ENCODE assay signal across 1 cellular context in genomic region chr15:82809308-82810060, GRCh38.
TF ChIP-seq lines count a peak whose summit lies in the region.

A gene with protein sequence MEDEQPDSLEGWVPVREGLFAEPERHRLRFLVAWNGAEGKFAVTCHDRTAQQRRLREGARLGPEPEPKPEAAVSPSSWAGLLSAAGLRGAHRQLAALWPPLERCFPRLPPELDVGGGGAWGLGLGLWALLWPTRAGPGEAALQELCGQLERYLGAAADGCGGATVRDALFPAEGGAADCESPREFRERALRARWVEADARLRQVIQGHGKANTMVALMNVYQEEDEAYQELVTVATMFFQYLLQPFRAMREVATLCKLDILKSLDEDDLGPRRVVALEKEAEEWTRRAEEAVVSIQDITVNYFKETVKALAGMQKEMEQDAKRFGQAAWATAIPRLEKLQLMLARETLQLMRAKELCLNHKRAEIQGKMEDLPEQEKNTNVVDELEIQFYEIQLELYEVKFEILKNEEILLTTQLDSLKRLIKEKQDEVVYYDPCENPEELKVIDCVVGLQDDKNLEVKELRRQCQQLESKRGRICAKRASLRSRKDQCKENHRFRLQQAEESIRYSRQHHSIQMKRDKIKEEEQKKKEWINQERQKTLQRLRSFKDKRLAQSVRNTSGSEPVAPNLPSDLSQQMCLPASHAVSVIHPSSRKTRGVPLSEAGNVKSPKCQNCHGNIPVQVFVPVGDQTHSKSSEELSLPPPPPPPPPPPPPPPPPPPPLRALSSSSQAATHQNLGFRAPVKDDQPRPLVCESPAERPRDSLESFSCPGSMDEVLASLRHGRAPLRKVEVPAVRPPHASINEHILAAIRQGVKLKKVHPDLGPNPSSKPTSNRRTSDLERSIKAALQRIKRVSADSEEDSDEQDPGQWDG (plus strand): TSS chr15:82809628. CDS start chr15:82809727, 99 bp downstream.

TF ChIP-seq in HepG2, 621 proteins besides CTCF, POLR2A, EP300 and RAD21 (continued from another document and continues in another):
- TF ChIP-seq, protein P1, sequence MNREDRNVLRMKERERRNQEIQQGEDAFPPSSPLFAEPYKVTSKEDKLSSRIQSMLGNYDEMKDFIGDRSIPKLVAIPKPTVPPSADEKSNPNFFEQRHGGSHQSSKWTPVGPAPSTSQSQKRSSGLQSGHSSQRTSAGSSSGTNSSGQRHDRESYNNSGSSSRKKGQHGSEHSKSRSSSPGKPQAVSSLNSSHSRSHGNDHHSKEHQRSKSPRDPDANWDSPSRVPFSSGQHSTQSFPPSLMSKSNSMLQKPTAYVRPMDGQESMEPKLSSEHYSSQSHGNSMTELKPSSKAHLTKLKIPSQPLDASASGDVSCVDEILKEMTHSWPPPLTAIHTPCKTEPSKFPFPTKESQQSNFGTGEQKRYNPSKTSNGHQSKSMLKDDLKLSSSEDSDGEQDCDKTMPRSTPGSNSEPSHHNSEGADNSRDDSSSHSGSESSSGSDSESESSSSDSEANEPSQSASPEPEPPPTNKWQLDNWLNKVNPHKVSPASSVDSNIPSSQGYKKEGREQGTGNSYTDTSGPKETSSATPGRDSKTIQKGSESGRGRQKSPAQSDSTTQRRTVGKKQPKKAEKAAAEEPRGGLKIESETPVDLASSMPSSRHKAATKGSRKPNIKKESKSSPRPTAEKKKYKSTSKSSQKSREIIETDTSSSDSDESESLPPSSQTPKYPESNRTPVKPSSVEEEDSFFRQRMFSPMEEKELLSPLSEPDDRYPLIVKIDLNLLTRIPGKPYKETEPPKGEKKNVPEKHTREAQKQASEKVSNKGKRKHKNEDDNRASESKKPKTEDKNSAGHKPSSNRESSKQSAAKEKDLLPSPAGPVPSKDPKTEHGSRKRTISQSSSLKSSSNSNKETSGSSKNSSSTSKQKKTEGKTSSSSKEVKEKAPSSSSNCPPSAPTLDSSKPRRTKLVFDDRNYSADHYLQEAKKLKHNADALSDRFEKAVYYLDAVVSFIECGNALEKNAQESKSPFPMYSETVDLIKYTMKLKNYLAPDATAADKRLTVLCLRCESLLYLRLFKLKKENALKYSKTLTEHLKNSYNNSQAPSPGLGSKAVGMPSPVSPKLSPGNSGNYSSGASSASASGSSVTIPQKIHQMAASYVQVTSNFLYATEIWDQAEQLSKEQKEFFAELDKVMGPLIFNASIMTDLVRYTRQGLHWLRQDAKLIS (CRISPR knock-in tag; IDR thresholded peaks at IDR 0.05) = no peak
- TF ChIP-seq, protein P2, sequence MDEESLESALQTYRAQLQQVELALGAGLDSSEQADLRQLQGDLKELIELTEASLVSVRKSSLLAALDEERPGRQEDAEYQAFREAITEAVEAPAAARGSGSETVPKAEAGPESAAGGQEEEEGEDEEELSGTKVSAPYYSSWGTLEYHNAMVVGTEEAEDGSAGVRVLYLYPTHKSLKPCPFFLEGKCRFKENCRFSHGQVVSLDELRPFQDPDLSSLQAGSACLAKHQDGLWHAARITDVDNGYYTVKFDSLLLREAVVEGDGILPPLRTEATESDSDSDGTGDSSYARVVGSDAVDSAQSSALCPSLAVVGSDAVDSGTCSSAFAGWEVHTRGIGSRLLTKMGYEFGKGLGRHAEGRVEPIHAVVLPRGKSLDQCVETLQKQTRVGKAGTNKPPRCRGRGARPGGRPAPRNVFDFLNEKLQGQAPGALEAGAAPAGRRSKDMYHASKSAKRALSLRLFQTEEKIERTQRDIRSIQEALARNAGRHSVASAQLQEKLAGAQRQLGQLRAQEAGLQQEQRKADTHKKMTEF (CRISPR knock-in tag; IDR thresholded peaks at IDR 0.05) = peak; percentile 44; the same call in 1 of the 2 replicates
- peak; percentile 79 for TF ChIP-seq ZNF777 (CRISPR knock-in tag; IDR thresholded peaks at IDR 0.05)
- TF ChIP-seq ZNF570 (CRISPR knock-in tag; IDR thresholded peaks at IDR 0.05; ENCODE audit: borderline replicate concordance) = 0 out of 2 replicates have a peak, but pooled peaks have one; percentile 52
- TF ChIP-seq MTA1 (CRISPR knock-in tag; IDR thresholded peaks at IDR 0.05; ENCODE audit: borderline replicate concordance) = no peak
- TF ChIP-seq HDAC2 (CRISPR knock-in tag; IDR thresholded peaks at IDR 0.05) = peak; percentile 33; the same call in 1 of the 2 replicates
- no peak for TF ChIP-seq HMG20A (CRISPR knock-in tag; IDR thresholded peaks at IDR 0.05; ENCODE audit: borderline replicate concordance)
- TF ChIP-seq SMARCE1 (IDR thresholded peaks at IDR 0.05; ENCODE audit: borderline replicate concordance) = no peak
- 0 out of 2 replicates have a peak, but pooled peaks have one; percentile 43 for TF ChIP-seq ZNF766 (CRISPR knock-in tag; IDR thresholded peaks at IDR 0.05; ENCODE audit: borderline replicate concordance)
- TF ChIP-seq ZNF101 (CRISPR knock-in tag; IDR thresholded peaks at IDR 0.05; ENCODE audit: borderline replicate concordance, low read depth) = no peak
- TF ChIP-seq, protein P3, sequence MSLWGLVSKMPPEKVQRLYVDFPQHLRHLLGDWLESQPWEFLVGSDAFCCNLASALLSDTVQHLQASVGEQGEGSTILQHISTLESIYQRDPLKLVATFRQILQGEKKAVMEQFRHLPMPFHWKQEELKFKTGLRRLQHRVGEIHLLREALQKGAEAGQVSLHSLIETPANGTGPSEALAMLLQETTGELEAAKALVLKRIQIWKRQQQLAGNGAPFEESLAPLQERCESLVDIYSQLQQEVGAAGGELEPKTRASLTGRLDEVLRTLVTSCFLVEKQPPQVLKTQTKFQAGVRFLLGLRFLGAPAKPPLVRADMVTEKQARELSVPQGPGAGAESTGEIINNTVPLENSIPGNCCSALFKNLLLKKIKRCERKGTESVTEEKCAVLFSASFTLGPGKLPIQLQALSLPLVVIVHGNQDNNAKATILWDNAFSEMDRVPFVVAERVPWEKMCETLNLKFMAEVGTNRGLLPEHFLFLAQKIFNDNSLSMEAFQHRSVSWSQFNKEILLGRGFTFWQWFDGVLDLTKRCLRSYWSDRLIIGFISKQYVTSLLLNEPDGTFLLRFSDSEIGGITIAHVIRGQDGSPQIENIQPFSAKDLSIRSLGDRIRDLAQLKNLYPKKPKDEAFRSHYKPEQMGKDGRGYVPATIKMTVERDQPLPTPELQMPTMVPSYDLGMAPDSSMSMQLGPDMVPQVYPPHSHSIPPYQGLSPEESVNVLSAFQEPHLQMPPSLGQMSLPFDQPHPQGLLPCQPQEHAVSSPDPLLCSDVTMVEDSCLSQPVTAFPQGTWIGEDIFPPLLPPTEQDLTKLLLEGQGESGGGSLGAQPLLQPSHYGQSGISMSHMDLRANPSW (CRISPR knock-in tag; IDR thresholded peaks at IDR 0.05; ENCODE audit: borderline replicate concordance) = no peak
- TF ChIP-seq ZNF616 (CRISPR knock-in tag; IDR thresholded peaks at IDR 0.05; ENCODE audit: low read depth) = no peak
- TF ChIP-seq ZBTB38 (CRISPR knock-in tag; IDR thresholded peaks at IDR 0.05) = peak; percentile 65; the same call in 1 of the 2 replicates
- TF ChIP-seq KAT7 (CRISPR knock-in tag; IDR thresholded peaks at IDR 0.05; ENCODE audit: borderline replicate concordance) = peak; percentile 82; the same call in 1 of the 2 replicates
- peak; percentile 97 for TF ChIP-seq RFXAP (CRISPR knock-in tag; IDR thresholded peaks at IDR 0.05; ENCODE audit: borderline replicate concordance)
- TF ChIP-seq TBX2 (CRISPR knock-in tag; IDR thresholded peaks at IDR 0.05; ENCODE audit: borderline replicate concordance) = peak; percentile 72; the same call in 1 of the 2 replicates
- TF ChIP-seq GATAD1 (CRISPR knock-in tag; IDR thresholded peaks at IDR 0.05) = peak; percentile 75
- TF ChIP-seq FOXO1 (CRISPR knock-in tag; IDR thresholded peaks at IDR 0.05) = peak; percentile 26; the same call in 1 of the 2 replicates
- peak; percentile 90 for TF ChIP-seq ZFY (CRISPR knock-in tag; IDR thresholded peaks at IDR 0.05)
- peak; percentile 49; the same call in 1 of the 2 replicates for TF ChIP-seq ZNF768 (CRISPR knock-in tag; IDR thresholded peaks at IDR 0.05)
- TF ChIP-seq GATAD2A (CRISPR knock-in tag; IDR thresholded peaks at IDR 0.05) = 0 out of 2 replicates have a peak, but pooled peaks have one; percentile 14
- TF ChIP-seq ZNF800 (CRISPR knock-in tag; IDR thresholded peaks at IDR 0.05) = peak; percentile 46; the same call in 1 of the 2 replicates
- TF ChIP-seq TSC22D2 (CRISPR knock-in tag; IDR thresholded peaks at IDR 0.05; ENCODE audit: borderline replicate concordance) = 0 out of 2 replicates have a peak, but pooled peaks have one; percentile 43
- TF ChIP-seq ZNF792 (CRISPR knock-in tag; IDR thresholded peaks at IDR 0.05) = peak; percentile 42; the same call in 1 of the 2 replicates
- TF ChIP-seq KDM2A (CRISPR knock-in tag; IDR thresholded peaks at IDR 0.05; ENCODE audit: borderline replicate concordance, low read depth) = peak; percentile 93; the same call in 1 of the 2 replicates
- TF ChIP-seq ATF3 (CRISPR knock-in tag; IDR thresholded peaks at IDR 0.05) = no peak
- no peak; the same call in 1 of the 2 replicates for TF ChIP-seq AKAP8 (CRISPR knock-in tag; IDR thresholded peaks at IDR 0.05)
- no peak for TF ChIP-seq ZNF709 (CRISPR knock-in tag; IDR thresholded peaks at IDR 0.05)
- TF ChIP-seq ZSCAN20 (CRISPR knock-in tag; IDR thresholded peaks at IDR 0.05; ENCODE audit: borderline replicate concordance) = peak; percentile 63; the same call in 1 of the 2 replicates
- TF ChIP-seq U2AF2 (IDR thresholded peaks at IDR 0.05; ENCODE audit: low read depth, low read length) = no peak
- 0 out of 2 replicates have a peak, but pooled peaks have one; percentile 15 for TF ChIP-seq ATF6 (CRISPR knock-in tag; conservative IDR thresholded peaks at IDR 0.05)
- TF ChIP-seq ATF7-NPFF (CRISPR knock-in tag; IDR thresholded peaks at IDR 0.05; ENCODE audit: low read depth) = peak; percentile 34; the same call in 1 of the 2 replicates
- peak; percentile 69; the same call in 1 of the 2 replicates for TF ChIP-seq POLR2AphosphoS5 (IDR thresholded peaks at IDR 0.05; ENCODE audit: low read depth, low read length)
- no peak for TF ChIP-seq ZSCAN25 (CRISPR knock-in tag; IDR thresholded peaks at IDR 0.05)
- TF ChIP-seq HES4 (CRISPR knock-in tag; IDR thresholded peaks at IDR 0.05; ENCODE audit: borderline replicate concordance) = peak; percentile 20; the same call in 1 of the 2 replicates
- TF ChIP-seq ZFP91 (CRISPR knock-in tag; IDR thresholded peaks at IDR 0.05; ENCODE audit: borderline replicate concordance) = peak; percentile 41; the same call in 1 of the 2 replicates
- TF ChIP-seq ARHGAP35 (CRISPR knock-in tag; IDR thresholded peaks at IDR 0.05; ENCODE audit: borderline replicate concordance) = peak; percentile 24; the same call in 1 of the 2 replicates
- no peak for TF ChIP-seq STAG1 (CRISPR knock-in tag; IDR thresholded peaks at IDR 0.05)
- TF ChIP-seq SNAPC2 (CRISPR knock-in tag; IDR thresholded peaks at IDR 0.05) = peak; percentile 37; the same call in 1 of the 2 replicates
- no peak for TF ChIP-seq ZNF713 (CRISPR knock-in tag; IDR thresholded peaks at IDR 0.05)
- peak; percentile 92 for TF ChIP-seq TAF1 (CRISPR knock-in tag; IDR thresholded peaks at IDR 0.05)
- TF ChIP-seq ZFP82 (CRISPR knock-in tag; IDR thresholded peaks at IDR 0.05; ENCODE audit: borderline replicate concordance) = no peak
- no peak for TF ChIP-seq LCORL (IDR thresholded peaks at IDR 0.05)
- TF ChIP-seq LCORL (CRISPR knock-in tag; IDR thresholded peaks at IDR 0.05) = peak; percentile 87
- TF ChIP-seq NAIF1 (CRISPR knock-in tag; IDR thresholded peaks at IDR 0.05; ENCODE audit: borderline replicate concordance) = no peak
- peak; percentile 62 for TF ChIP-seq THAP11 (CRISPR knock-in tag; IDR thresholded peaks at IDR 0.05)
- no peak for TF ChIP-seq ZNF672 (CRISPR knock-in tag; IDR thresholded peaks at IDR 0.05)
- no peak for TF ChIP-seq ZNF350 (CRISPR knock-in tag; IDR thresholded peaks at IDR 0.05; ENCODE audit: borderline replicate concordance, low read depth)
